In genomic region chr4:154984148-154984547, GRCh38 we compare ENCODE assay signal across 15 cellular contexts.
DNase-seq lines count a peak whose midpoint lies in the region; ATAC-seq and TF ChIP-seq lines count a peak whose summit lies in the region.
"Had no signal": no experiment of that assay in that cellular context is flagged by ENCODE, and none has a peak within 500 bp of the region (broad histone marks: within the 10 kb centered on the region; RNA-seq: fewer than 3 reads in every experiment).

No MANE protein-coding gene starts in this region.

- TF ChIP-seq CTCF in coronary artery (IDR thresholded peaks at IDR 0.05) = no peak

- no peak overlapping the region for H3K4me3 ChIP-seq in coronary artery
- H3K4me3 ChIP-seq: gastroesophageal sphincter, GM23338, lung, prostate gland, tibial artery had no signal

- ATAC-seq in GM18498 (IDR thresholded peaks at IDR 0.05; ENCODE audit: unreplicated experiment) (peak; percentile 98), GM19463 (IDR thresholded peaks at IDR 0.05; ENCODE audit: unreplicated experiment) (peak; percentile 90), HG02885 (IDR thresholded peaks at IDR 0.05; ENCODE audit: poor library complexity, unreplicated experiment) (peak; percentile 99), HG03565 (IDR thresholded peaks at IDR 0.05; ENCODE audit: unreplicated experiment) (peak; percentile 100)
- ATAC-seq: gastroesophageal sphincter, GM23338 had no signal

- DNase-seq in coronary artery (ENCODE audit: low spot score) = no peak
- DNase-seq in NCI-H1930 (lab: John Stamatoyannopoulos, UW) = no peak
- DNase-seq in pons (ENCODE audit: low spot score) = no peak
- DNase-seq in dermis blood vessel endothelial cell = no peak
- DNase-seq: activated naive CD8-positive, alpha-beta T cell treated with anti-CD3 and anti-CD28 coated beads, Interleukin-2, amount 10 ng/mL, durations not matched to agents 7 days and 5 days; KBM-7; tibial artery had no signal

- no peak overlapping the region for H3K27ac ChIP-seq in coronary artery
- H3K27ac ChIP-seq: gastroesophageal sphincter, prostate gland, tibial artery had no signal
